Comparison of ENCODE assay signal across 33 cellular contexts in the genomic region with DNA sequence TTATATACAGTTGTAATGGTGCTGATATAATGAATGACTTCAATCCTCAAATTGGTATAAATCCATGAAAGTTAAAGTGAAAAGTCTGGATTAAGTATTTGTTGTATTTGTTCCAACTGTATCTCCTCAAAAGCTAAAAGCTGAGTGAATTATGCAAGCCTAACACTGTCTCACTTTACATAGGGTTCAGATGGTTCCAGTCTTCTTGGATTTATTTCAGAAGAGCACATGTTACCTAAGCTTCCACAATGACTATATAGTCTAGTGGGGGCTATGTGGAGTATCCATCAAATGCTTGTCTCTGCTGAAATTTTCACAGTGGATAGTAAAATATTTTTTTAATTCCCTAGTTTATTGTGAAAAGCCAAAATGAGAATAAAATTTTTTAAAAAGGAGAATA.
"Had no signal": no experiment of that assay in that cellular context is flagged by ENCODE, and none has a peak within 500 bp of the region (broad histone marks: within the 10 kb centered on the region; RNA-seq: fewer than 3 reads in every experiment).

No MANE protein-coding gene starts in this region.

- H3K4me1 ChIP-seq: adrenal gland, ascending aorta, body of pancreas had no signal

- H3K4me3 ChIP-seq: adrenal gland, ascending aorta, body of pancreas, breast epithelium, cardiac muscle cell had no signal

- H3K36me3 ChIP-seq: breast epithelium had no signal

- H3K27me3 ChIP-seq: adrenal gland, ascending aorta, body of pancreas, brain microvascular endothelial cell, breast epithelium, cardiac muscle cell had no signal

- H3K9me3 ChIP-seq: ascending aorta, body of pancreas, breast epithelium had no signal

- H3K27ac ChIP-seq: adrenal gland, ascending aorta, body of pancreas, brain microvascular endothelial cell, breast epithelium, cardiac muscle cell had no signal

- DNase-seq: activated effector memory CD4-positive, alpha-beta T cell treated with anti-CD3 and anti-CD28 coated beads, Interleukin-2, amount 50 U/mL, for 16 hours; activated effector memory CD4-positive, alpha-beta T cell treated with Interleukin-2 at 50 U/mL for 16 hours; activated gamma-delta T cell; activated gamma-delta T cell treated with Interleukin-2 at 50 U/mL for 16 hours; activated naive CD4-positive, alpha-beta T cell; activated naive CD4-positive, alpha-beta T cell treated with anti-CD3 and anti-CD28 coated beads for 36 hours; activated naive CD4-positive, alpha-beta T cell treated with anti-CD3 and anti-CD28 coated beads, Interleukin-2, amount 10 ng/mL, durations not matched to agents 7 days and 5 days; activated naive CD4-positive, alpha-beta T cell treated with anti-CD3 and anti-CD28 coated beads, Interleukin-2, amount 50 U/mL, for 16 hours; activated naive CD4-positive, alpha-beta T cell treated with Interleukin-2 at 50 U/mL for 16 hours; activated naive CD8-positive, alpha-beta T cell treated with anti-CD3 and anti-CD28 coated beads for 36 hours; activated naive CD8-positive, alpha-beta T cell treated with anti-CD3 and anti-CD28 coated beads, Interleukin-2, amount 10 ng/mL, durations not matched to agents 7 days and 5 days; activated naive CD8-positive, alpha-beta T cell treated with anti-CD3 and anti-CD28 coated beads, Interleukin-2, amount 50 U/mL, for 24 hours; activated T-cell treated with anti-CD3 and anti-CD28 coated beads for 4 hours; activated T-cell treated with anti-CD3 and anti-CD28 coated beads, Interleukin-2, amount 50 U/mL, for 1 hour; activated T-cell treated with anti-CD3 and anti-CD28 coated beads, Interleukin-2, amount 50 U/mL, for 24 hours; activated T-cell treated with anti-CD3 and anti-CD28 coated beads, Interleukin-2, amount 50 U/mL, for 4 hours; activated T-cell treated with anti-CD3 and anti-CD28 coated beads, Interleukin-2, amount 50 U/mL, for 48 hours; activated T-cell treated with anti-CD3 and anti-CD28 coated beads, Interleukin-2, amount 50 U/mL, for 72 hours; adrenal gland; amniotic stem cell; amygdala; anterior cingulate cortex; aorta; body of pancreas; brain microvascular endothelial cell; caudate nucleus; central memory CD4-positive, alpha-beta T cell; cerebellar nuclear complex had no signal

- ATAC-seq: activated naive CD4-positive, alpha-beta T cell treated with anti-CD3 and anti-CD28 coated beads, Interleukin-2, amount 50 U/mL, for 72 hours; activated naive CD8-positive, alpha-beta T cell treated with anti-CD3 and anti-CD28 coated beads, Interleukin-2, amount 50 U/mL, for 24 hours; activated T-cell treated with anti-CD3 and anti-CD28 coated beads, Interleukin-2, amount 50 U/mL, for 4 hours; activated T-cell treated with anti-CD3 and anti-CD28 coated beads, Interleukin-2, amount 50 U/mL, for 72 hours; activated T-helper 17 cell treated with anti-CD3 and anti-CD28 coated beads, Interleukin-2, amount 50 U/mL, for 72 hours; body of pancreas had no signal
